ENCODE assay signal across 9 cellular contexts in genomic region chr9:113059581-113060284, GRCh38. TPM values are rescaled to one million over a fixed set of nuclear protein-coding genes. Genes with fewer than 3 reads are reported as not detected.
DNase-seq lines count a peak whose midpoint lies in the region; ATAC-seq, FAIRE-seq and TF ChIP-seq lines count a peak whose summit lies in the region.
"Not testable (repeated sequence)": the region's sequence is repeated elsewhere in the genome, so short reads cannot be mapped to it uniquely, and the experiment has no call there.
"Had no signal": no experiment of that assay in that cellular context is flagged by ENCODE, and none has a peak within 500 bp of the region (broad histone marks: within the 10 kb centered on the region; RNA-seq: fewer than 3 reads in every experiment).

No MANE protein-coding gene starts in this region.

- peaks cover 14% of the 10 kb centered on the region for H3K27me3 ChIP-seq in HUES64 (ENCODE audit: insufficient read depth, low read length)
- peaks cover 23% of the 10 kb centered on the region for H3K27me3 ChIP-seq in NT2/D1 (ENCODE audit: insufficient read depth, insufficient read length)
- H3K27me3 ChIP-seq in mammary epithelial cell (ENCODE audit: insufficient read depth, low read length): peaks cover 14% of the 10 kb centered on the region
- H3K27me3 ChIP-seq in sigmoid colon: peaks cover 8 to 37% (median 23%) of the 10 kb centered on the region in 3 donors
- peaks cover 25% of the 10 kb centered on the region for H3K27me3 ChIP-seq in upper lobe of right lung

- in situ Hi-C loops in mammary epithelial cell (cut with MboI; ENCODE audit: low sequenced_read_pairs in 2 of 2): not testable (repeated sequence)

- peaks cover 21% of the 10 kb centered on the region; the same call in 1 of the 2 replicates for H3K9me3 ChIP-seq in HUES64 (ENCODE audit: insufficient read depth, low read depth, low read length)
- H3K9me3 ChIP-seq in NT2/D1 (ENCODE audit: insufficient read depth, low read length): peaks cover 38% of the 10 kb centered on the region
- peaks cover 22% of the 10 kb centered on the region for H3K9me3 ChIP-seq in mammary epithelial cell (replicated peaks; ENCODE audit: insufficient read depth, low read length)
- peaks cover 3 to 31% of the 10 kb centered on the region in 2 donors for H3K9me3 ChIP-seq in kidney (ENCODE audit: control insufficient read depth in 1 of 2, low read length in 2 of 2)
- peaks cover 8 to 14% (median 11%) of the 10 kb centered on the region in 4 donors for H3K9me3 ChIP-seq in sigmoid colon
- H3K9me3 ChIP-seq in upper lobe of right lung: not testable (repeated sequence)

- 80% methylated on average over 32 of the region's 61 CpGs for WGBS in HUES64
- WGBS in mammary epithelial cell (ENCODE audit: low coverage, missing lambda C conversion rate): 6% methylated on average over 25 of the region's 61 CpGs
- 7 to 22% methylated on average over 41 of the region's 61 CpGs for WGBS in sigmoid colon, 2 donors

- H3K4me1 ChIP-seq in HUES64 (ENCODE audit: insufficient read depth, low read length); NT2/D1 (ENCODE audit: insufficient read depth, insufficient read length); mammary epithelial cell (ENCODE audit: insufficient read depth, low read length); kidney (ENCODE audit: control insufficient read depth in 1 of 2, insufficient read depth in 1 of 2, low read depth in 1 of 2, low read length in 2 of 2); sigmoid colon; upper lobe of right lung: not testable (repeated sequence)

- not testable (repeated sequence) for TF ChIP-seq EP300 in sigmoid colon (IDR thresholded peaks at IDR 0.05)

- dilution Hi-C loops in mammary epithelial cell (cut with HindIII; ENCODE audit: low sequenced_read_pairs): not testable (repeated sequence)

- H4K20me1 ChIP-seq in mammary epithelial cell (ENCODE audit: insufficient read depth, low read length): not testable (repeated sequence)

- peak overlapping the region; percentile 35 for H3K4me3 ChIP-seq in HUES64 (ENCODE audit: low read length)
- H3K4me3 ChIP-seq in NT2/D1 (ENCODE audit: insufficient read length, low read depth): peak overlapping the region; percentile 2
- H3K4me3 ChIP-seq in mammary epithelial cell (replicated peaks in 1 of 3; ENCODE audit: insufficient read depth in 1 of 3, low read depth in 2 of 3, low read length in 3 of 3); kidney (ENCODE audit: low read length in 2 of 2); sigmoid colon; upper lobe of right lung: not testable (repeated sequence)

- ATAC-seq in upper lobe of right lung: not testable (repeated sequence)

- peak; percentile 39 for DNase-seq in COLO668 (lab: John Stamatoyannopoulos, UW; ENCODE audit: unreplicated experiment)
- not testable (repeated sequence) for DNase-seq in NT2/D1 (ENCODE audit: low read depth, low spot score); mammary epithelial cell
- DNase-seq in activated T-cell treated with anti-CD3 and anti-CD28 coated beads, Interleukin-2, amount 50 U/mL, for 1 hour: peak; percentile 17
- DNase-seq in kidney: peak; percentile 75
- peak; percentile 72 for DNase-seq in sigmoid colon
- DNase-seq in upper lobe of right lung: peak; percentile 60

- BruUV-seq in mammary epithelial cell (replicated peaks; lab: Mats Ljungman, UMichigan): not testable (repeated sequence)

- H2AFZ ChIP-seq in mammary epithelial cell (ENCODE audit: low read depth, low read length): peak overlapping the region; percentile 20

- H3K27ac ChIP-seq in HUES64 (ENCODE audit: low read depth, low read length); mammary epithelial cell (ENCODE audit: insufficient read depth, low read depth, low read length); kidney (ENCODE audit: low read depth in 2 of 2, low read length in 2 of 2); sigmoid colon; upper lobe of right lung: not testable (repeated sequence)

- H3K79me2 ChIP-seq in mammary epithelial cell (ENCODE audit: insufficient read depth, low read length): not testable (repeated sequence)

- FAIRE-seq in kidney (lab: Jason Lieb, UNC): not testable (repeated sequence)

- not testable (repeated sequence) for TF ChIP-seq CTCF in mammary epithelial cell (conservative IDR thresholded peaks at IDR 0.05 in 1 of 2, IDR thresholded peaks at IDR 0.05 in 1 of 2; ENCODE audit: extremely low read depth in 1 of 2, insufficient read depth in 1 of 2, low read depth in 1 of 2, low read length in 2 of 2); kidney (IDR thresholded peaks at IDR 0.05; ENCODE audit: borderline replicate concordance, extremely low read depth, insufficient read depth); sigmoid colon (IDR thresholded peaks at IDR 0.05); upper lobe of right lung (IDR thresholded peaks at IDR 0.05)

- intact Hi-C loops in mammary epithelial cell (cut with micrococcal nuclease); kidney (cut with DNase I); upper lobe of right lung (cut with DNase I): not testable (repeated sequence)
- intact Hi-C loops in sigmoid colon (cut with DNase I): loop anchor here (10.0 kb wide), 1 partner anchor 355 kb away; the partner anchor contains the start of genes C9orf43 and POLE3

- CTCF ChIA-PET in mammary epithelial cell (lab: Charles Lee; ENCODE audit: low non-redundant PET): not testable (repeated sequence)

- not testable (repeated sequence) for TF ChIP-seq POLR2A in sigmoid colon (IDR thresholded peaks at IDR 0.05)

- not testable (repeated sequence) for H3K36me3 ChIP-seq in HUES64 (ENCODE audit: insufficient read depth, low read length); NT2/D1 (ENCODE audit: insufficient read depth, insufficient read length, low read length); mammary epithelial cell (ENCODE audit: insufficient read depth, low read length); kidney (ENCODE audit: control insufficient read depth in 1 of 2, insufficient read depth in 2 of 2, low read length in 2 of 2); sigmoid colon; upper lobe of right lung

- H3K9ac ChIP-seq in HUES64 (ENCODE audit: low read depth, low read length); NT2/D1 (ENCODE audit: insufficient read length, low read depth); mammary epithelial cell (ENCODE audit: insufficient read depth, low read length); kidney (ENCODE audit: low read length in 2 of 2): not testable (repeated sequence)

- H3K4me2 ChIP-seq in mammary epithelial cell (ENCODE audit: insufficient read depth, low read depth, low read length): not testable (repeated sequence)

RNA-seq across cellular contexts. Expression of gene ZFP37, which starts 3.2 kb away (rescaled TPM):
- polyA plus RNA-seq in HUES64 (2013, experiment 1 of 2): 5.3 TPM
- polyA plus RNA-seq in HUES64 (2013, experiment 2 of 2): 5.5 TPM
- total RNA-seq in mammary epithelial cell: 1 to 10 TPM; 1.8 to 2.1 TPM
- polyA plus RNA-seq in mammary epithelial cell: 0.43 TPM
- polyA minus RNA-seq in mammary epithelial cell: 0.31 TPM
- total RNA-seq in kidney: 4.1 TPM
- 1.9 TPM for polyA plus RNA-seq in kidney (ENCODE audit: insufficient read depth, low read depth, low replicate concordance)
- 1 to 10 TPM; 2.9 to 7.4 (median 4.4) TPM for total RNA-seq in sigmoid colon
- polyA plus RNA-seq in sigmoid colon: under 1 TPM in 2 of 3 donors, not detected in 1; 0.60 to 0.99 TPM
- total RNA-seq in upper lobe of right lung: 2.4 TPM
- total RNA-seq: NCI-H460 had no signal

RNA-seq across cellular contexts. Expression of gene ZNF883, which starts 47.7 kb away (rescaled TPM):
- 12.0 TPM for polyA plus RNA-seq in HUES64 (2013, experiment 1 of 2)
- 12.4 TPM for polyA plus RNA-seq in HUES64 (2013, experiment 2 of 2)
- total RNA-seq in mammary epithelial cell (1 to 10 TPM; 3.2 to 7.8 TPM), kidney (3.0 TPM), sigmoid colon (1 to 10 TPM in 3 of 4 donors, under 1 TPM in 1; 0.54 to 3.0 (median 2.2) TPM), upper lobe of right lung (0.78 TPM)
- polyA plus RNA-seq in mammary epithelial cell (1.8 TPM), kidney (ENCODE audit: insufficient read depth, low read depth, low replicate concordance) (2.9 TPM), sigmoid colon (under 1 TPM in 2 of 3 donors, not detected in 1; 0.69 to 0.96 TPM)
- polyA minus RNA-seq in mammary epithelial cell: not detected
- total RNA-seq: NCI-H460 had no signal
